Comparison of ENCODE assay signal across 8 cellular contexts in genomic region chr4:8440491-8441311, GRCh38. TPM values are rescaled to one million over a fixed set of nuclear protein-coding genes. Genes with fewer than 3 reads are reported as not detected.
DNase-seq lines count a peak whose midpoint lies in the region; ATAC-seq and TF ChIP-seq lines count a peak whose summit lies in the region.

Gene ACOX3, minus strand, starts transcription at chr4:8440723. Its CDS starts 24,202 bp downstream, at chr4:8416521.
A gene with protein sequence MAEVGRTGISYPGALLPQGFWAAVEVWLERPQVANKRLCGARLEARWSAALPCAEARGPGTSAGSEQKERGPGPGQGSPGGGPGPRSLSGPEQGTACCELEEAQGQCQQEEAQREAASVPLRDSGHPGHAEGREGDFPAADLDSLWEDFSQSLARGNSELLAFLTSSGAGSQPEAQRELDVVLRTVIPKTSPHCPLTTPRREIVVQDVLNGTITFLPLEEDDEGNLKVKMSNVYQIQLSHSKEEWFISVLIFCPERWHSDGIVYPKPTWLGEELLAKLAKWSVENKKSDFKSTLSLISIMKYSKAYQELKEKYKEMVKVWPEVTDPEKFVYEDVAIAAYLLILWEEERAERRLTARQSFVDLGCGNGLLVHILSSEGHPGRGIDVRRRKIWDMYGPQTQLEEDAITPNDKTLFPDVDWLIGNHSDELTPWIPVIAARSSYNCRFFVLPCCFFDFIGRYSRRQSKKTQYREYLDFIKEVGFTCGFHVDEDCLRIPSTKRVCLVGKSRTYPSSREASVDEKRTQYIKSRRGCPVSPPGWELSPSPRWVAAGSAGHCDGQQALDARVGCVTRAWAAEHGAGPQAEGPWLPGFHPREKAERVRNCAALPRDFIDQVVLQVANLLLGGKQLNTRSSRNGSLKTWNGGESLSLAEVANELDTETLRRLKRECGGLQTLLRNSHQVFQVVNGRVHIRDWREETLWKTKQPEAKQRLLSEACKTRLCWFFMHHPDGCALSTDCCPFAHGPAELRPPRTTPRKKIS (plus strand): TSS chr4:8440777. CDS start chr4:8440823, 46 bp downstream.

- peak; percentile 91 to 95 (median 93) for DNase-seq in NCI-H1417 (lab: John Stamatoyannopoulos, UW)
- DNase-seq in T-cell: peak; percentile 79 to 98 (median 91)
- DNase-seq in adipocyte (ENCODE audit: low read depth): peak; percentile 93
- peak; percentile 95 for DNase-seq in Right ventricle myocardium superior
- DNase-seq in tibial artery: peak; percentile 91 to 95

- H3K36me3 ChIP-seq in adipocyte (ENCODE audit: control insufficient read depth, insufficient read depth, low read length, severe bottlenecking) (no peaks in the 10 kb centered on the region), parathyroid adenoma (ENCODE audit: control insufficient read depth, insufficient read depth, low read length) (no peaks in the 10 kb centered on the region), tibial artery (no peaks in the 10 kb centered on the region)

- peaks cover 0 to 2% of the 10 kb centered on the region in 2 donors for H3K27me3 Mint-ChIP-seq in T-cell

- H3K27ac ChIP-seq in parathyroid adenoma: peak within 1 kb of the TSS; percentile 92
- peak within 1 kb of the TSS; percentile 83 to 87 for H3K27ac ChIP-seq in tibial artery

- H3K79me2 ChIP-seq in parathyroid adenoma: peaks cover 18% of the 10 kb centered on the region

- peak; percentile 4 for TF ChIP-seq CTCF in GM12873 (IDR thresholded peaks at IDR 0.05; ENCODE audit: insufficient read depth, low read depth, low read length, missing control alignments)
- TF ChIP-seq CTCF in parathyroid adenoma (IDR thresholded peaks at IDR 0.05): no peak
- no peak for TF ChIP-seq CTCF in tibial artery (IDR thresholded peaks at IDR 0.05)

- H2AFZ ChIP-seq in parathyroid adenoma: peak within 1 kb of the TSS; percentile 91

- intact Hi-C loops in Right ventricle myocardium superior (cut with DNase I): no loop called here
- intact Hi-C loops in tibial artery (cut with DNase I; ENCODE audit: low total_unique reads): no loop called here

- peaks cover 84 to 93% (median 85%) of the 10 kb centered on the region in 3 donors for H3K4me1 Mint-ChIP-seq in T-cell

- ATAC-seq in HG02678 (IDR thresholded peaks at IDR 0.05; ENCODE audit: unreplicated experiment) (peak; percentile 87), T-cell (replicated peaks in 1 of 4) (peak; percentile 90 to 93 (median 90)), Right ventricle myocardium superior (ENCODE audit: poor library complexity) (peak; percentile 98)

- H3K4me1 ChIP-seq in adipocyte (ENCODE audit: control insufficient read depth, insufficient read depth, low read length) (peaks cover 55% of the 10 kb centered on the region), parathyroid adenoma (peaks cover 4% of the 10 kb centered on the region), tibial artery (peaks cover 0 to 46% (median 39%) of the 10 kb centered on the region in 4 donors)

- POLR2A ChIA-PET in T-cell (lab: Charles Lee): interaction anchor here in 1 of 2 donors (0.6 to 1.2 kb wide), 2 partner anchors 10 to 282 kb away, joined by 3 to 16 read pairs; no protein-coding TSS in a partner anchor

- H3K4me3 ChIP-seq in adipocyte (ENCODE audit: low read length) (peak within 1 kb of the TSS; percentile 97), parathyroid adenoma (ENCODE audit: low read depth, low read length) (peak within 1 kb of the TSS; percentile 99), tibial artery (peak within 1 kb of the TSS; percentile 94 to 97)

- H3K9ac ChIP-seq in adipocyte (ENCODE audit: low read length) (peak within 1 kb of the TSS; percentile 96), parathyroid adenoma (peak within 1 kb of the TSS; percentile 61)

- peak within 1 kb of the TSS; percentile 98 for H3K27ac Mint-ChIP-seq in T-cell

- H3K27me3 ChIP-seq in adipocyte (replicated peaks; ENCODE audit: control insufficient read depth, insufficient read depth, low read length) (no peaks in the 10 kb centered on the region), parathyroid adenoma (ENCODE audit: control insufficient read depth, insufficient read depth, low read length) (no peaks in the 10 kb centered on the region), tibial artery (no peaks in the 10 kb centered on the region)

- peak within 1 kb of the TSS; percentile 93 to 98 (median 98) for H3K4me3 Mint-ChIP-seq in T-cell

- H3K36me3 Mint-ChIP-seq in T-cell: peaks cover 3% of the 10 kb centered on the region

- H3K4me2 ChIP-seq in parathyroid adenoma (ENCODE audit: low read length): peak within 1 kb of the TSS; percentile 99

- CTCF ChIA-PET in T-cell (lab: Charles Lee): interaction anchor here in 1 of 2 donors (1.8 kb wide), 1 partner anchor 12 kb away, joined by 6 read pairs; no protein-coding TSS in a partner anchor

- no peaks in the 10 kb centered on the region for H3K9me3 Mint-ChIP-seq in T-cell

- no peaks in the 10 kb centered on the region for H3K9me3 ChIP-seq in adipocyte (ENCODE audit: control insufficient read depth, low read length)
- no peaks in the 10 kb centered on the region for H3K9me3 ChIP-seq in parathyroid adenoma (ENCODE audit: control insufficient read depth, low read length)
- no peaks in the 10 kb centered on the region for H3K9me3 ChIP-seq in tibial artery

RNA-seq across cellular contexts. Expression of gene ACOX3, which starts in this region (rescaled TPM):
- total RNA-seq in T-cell: 10 to 100 TPM in 4 of 5 donors, 1 to 10 TPM in 1; 9.4 to 20.7 (median 15.8) TPM
- 22.5 TPM for total RNA-seq in Right ventricle myocardium superior

RNA-seq across cellular contexts. Expression of the second gene that starts in this region (rescaled TPM):
- 10 to 100 TPM; 25.6 to 40.9 (median 35.3) TPM for total RNA-seq in T-cell
- 8.4 TPM for total RNA-seq in Right ventricle myocardium superior

Comparison
In these comparisons a context has a peak if more than half of its experiments do, and no peak if none do; other contexts are left out.
1. Peak in every context shown above with its lines: DNase-seq, ATAC-seq, H3K4me3 ChIP-seq and H3K27ac ChIP-seq.